ENCODE assay signal across 15 cellular contexts in genomic region chr3:164418426-164418825, GRCh38.
DNase-seq lines count a peak whose midpoint lies in the region; ATAC-seq and TF ChIP-seq lines count a peak whose summit lies in the region.
"Had no signal": no experiment of that assay in that cellular context is flagged by ENCODE, and none has a peak within 500 bp of the region (broad histone marks: within the 10 kb centered on the region; RNA-seq: fewer than 3 reads in every experiment).

No MANE protein-coding gene starts in this region.

- H3K9me2 ChIP-seq in Karpas-422 (replicated peaks; ENCODE audit: insufficient read depth, low read length) (no peaks in the 10 kb centered on the region), OCI-LY7 (ENCODE audit: insufficient read depth, low read length) (no peaks in the 10 kb centered on the region)

- H3K9ac ChIP-seq in mesenchymal stem cell (ENCODE audit: low read length): no peak overlapping the region
- no peak overlapping the region for H3K9ac ChIP-seq in Karpas-422 (ENCODE audit: low read length)

- DNase-seq in DMS53 (lab: John Stamatoyannopoulos, UW) (peak; percentile 97), NCI-H1930 (lab: John Stamatoyannopoulos, UW) (peak; percentile 64 to 65), NCI-H748 (lab: John Stamatoyannopoulos, UW; ENCODE audit: unreplicated experiment) (peak; percentile 98), mesenchymal stem cell (peak; percentile 20), foreskin melanocyte (no peak), Karpas-422 (no peak), foreskin keratinocyte (no peak), OCI-LY7 (ENCODE audit: low spot score) (no peak)
- DNase-seq: activated CD4-positive, alpha-beta T cell treated with anti-CD3 and anti-CD28 coated beads for 36 hours; activated naive CD8-positive, alpha-beta T cell treated with anti-CD3 and anti-CD28 coated beads, Interleukin-2, amount 50 U/mL, for 24 hours; central memory CD4-positive, alpha-beta T cell; NCI-H526 treated with DMSO at 0.1 percent for 48 hours; right lobe of liver; stimulated activated CD4-positive, alpha-beta T cell treated with anti-CD3 and anti-CD28 coated beads, Interleukin-2, amount 100 ng/mL, for 24 hours had no signal

- no peaks in the 10 kb centered on the region for H3K79me2 ChIP-seq in Karpas-422 (ENCODE audit: low read length)
- H3K79me2 ChIP-seq in OCI-LY7 (ENCODE audit: insufficient read depth, low read depth, low read length): no peaks in the 10 kb centered on the region

- H2BK120ac ChIP-seq in mesenchymal stem cell (ENCODE audit: low read depth, low read length): no peak overlapping the region

- H2AFZ ChIP-seq in mesenchymal stem cell (ENCODE audit: low read depth, low read length): no peak overlapping the region
- no peak overlapping the region for H2AFZ ChIP-seq in Karpas-422 (ENCODE audit: low read length)
- H2AFZ ChIP-seq in OCI-LY7 (ENCODE audit: low read length): no peak overlapping the region

- CTCF ChIA-PET in OCI-LY7 (lab: Charles Lee; ENCODE audit: unreplicated experiment): no interaction called here

- H3K27me3 ChIP-seq in mesenchymal stem cell (ENCODE audit: control insufficient read depth in 1 of 2, insufficient read depth in 1 of 2, low read length in 2 of 2): no peaks in the 10 kb centered on the region
- no peaks in the 10 kb centered on the region for H3K27me3 ChIP-seq in Karpas-422 (ENCODE audit: low read length)
- no peaks in the 10 kb centered on the region for H3K27me3 ChIP-seq in foreskin keratinocyte
- H3K27me3 ChIP-seq: right lobe of liver, suprapubic skin had no signal

- H4K8ac ChIP-seq in mesenchymal stem cell (ENCODE audit: low read length): no peak overlapping the region

- H2AK5ac ChIP-seq in mesenchymal stem cell (ENCODE audit: low read length, severe bottlenecking): no peak overlapping the region

- H3K18ac ChIP-seq in mesenchymal stem cell (ENCODE audit: low read depth in 1 of 2, low read length in 2 of 2): no peak overlapping the region

- H3K14ac ChIP-seq in mesenchymal stem cell (ENCODE audit: low read length in 2 of 2): no peak overlapping the region

- H3K79me1 ChIP-seq in mesenchymal stem cell (replicated peaks; ENCODE audit: low read length, poor library complexity, severe bottlenecking): no peaks in the 10 kb centered on the region

- H3K4me1 ChIP-seq in mesenchymal stem cell (ENCODE audit: control insufficient read depth, insufficient read depth, low read depth, low read length): peaks cover 1% of the 10 kb centered on the region
- H3K4me1 ChIP-seq in Karpas-422 (ENCODE audit: low read length): no peaks in the 10 kb centered on the region
- no peaks in the 10 kb centered on the region for H3K4me1 ChIP-seq in foreskin keratinocyte
- no peaks in the 10 kb centered on the region for H3K4me1 ChIP-seq in OCI-LY7 (ENCODE audit: insufficient read depth, low read length, poor library complexity, severe bottlenecking)
- H3K4me1 ChIP-seq: right lobe of liver, suprapubic skin had no signal

- H3K9me3 ChIP-seq in mesenchymal stem cell (ENCODE audit: control insufficient read depth, low read length): no peaks in the 10 kb centered on the region
- peaks cover 14% of the 10 kb centered on the region for H3K9me3 ChIP-seq in Karpas-422 (ENCODE audit: low read length)
- no peaks in the 10 kb centered on the region for H3K9me3 ChIP-seq in OCI-LY7 (ENCODE audit: low read length)
- H3K9me3 ChIP-seq: right lobe of liver, suprapubic skin had no signal

- H3K4ac ChIP-seq in mesenchymal stem cell (ENCODE audit: low read depth in 1 of 2, low read length in 2 of 2): no peak overlapping the region

- WGBS in mesenchymal stem cell: 33% methylated on average over 1 of the region's 1 CpG

- no peak overlapping the region for H3K4me3 ChIP-seq in mesenchymal stem cell (ENCODE audit: insufficient read depth in 1 of 2, low read depth in 1 of 2, low read length in 2 of 2)
- H3K4me3 ChIP-seq in Karpas-422 (ENCODE audit: low read length): no peak overlapping the region
- H3K4me3 ChIP-seq in OCI-LY7 (ENCODE audit: low read depth, low read length, poor library complexity, severe bottlenecking): no peak overlapping the region
- H3K4me3 ChIP-seq: right lobe of liver, suprapubic skin had no signal

- no peak for ATAC-seq in foreskin keratinocyte
- ATAC-seq: activated CD4-positive, alpha-beta T cell treated with anti-CD3 and anti-CD28 coated beads for 36 hours; activated naive CD8-positive, alpha-beta T cell treated with anti-CD3 and anti-CD28 coated beads, Interleukin-2, amount 50 U/mL, for 24 hours; right lobe of liver had no signal

- TF ChIP-seq CTCF in foreskin keratinocyte (conservative IDR thresholded peaks at IDR 0.05) (no peak), OCI-LY7 (conservative IDR thresholded peaks at IDR 0.05; ENCODE audit: low read length) (no peak)

- no peak overlapping the region for H3K27ac ChIP-seq in mesenchymal stem cell (ENCODE audit: low read length, poor library complexity, severe bottlenecking)
- no peak overlapping the region for H3K27ac ChIP-seq in Karpas-422 (ENCODE audit: low read length)
- no peak overlapping the region for H3K27ac ChIP-seq in foreskin keratinocyte
- no peak overlapping the region for H3K27ac ChIP-seq in OCI-LY7 (ENCODE audit: low read depth, low read length, poor library complexity, severe bottlenecking)
- H3K27ac ChIP-seq: right lobe of liver, suprapubic skin had no signal

- BruUV-seq in OCI-LY7 (replicated peaks; lab: Mats Ljungman, UMichigan): no TSS peak

- no peak overlapping the region for H2BK5ac ChIP-seq in mesenchymal stem cell (ENCODE audit: low read depth, low read length, poor library complexity, severe bottlenecking)

- H3K23ac ChIP-seq in mesenchymal stem cell (ENCODE audit: low read length in 2 of 2): no peak overlapping the region

- H3K4me2 ChIP-seq in mesenchymal stem cell (ENCODE audit: low read length, poor library complexity, severe bottlenecking) (no peak overlapping the region), Karpas-422 (ENCODE audit: low read depth, low read length, poor library complexity, severe bottlenecking) (no peak overlapping the region), OCI-LY7 (ENCODE audit: low read length) (no peak overlapping the region)

- POLR2A ChIA-PET in OCI-LY7 (lab: Charles Lee): no interaction called here

- no peak overlapping the region for H2BK15ac ChIP-seq in mesenchymal stem cell (ENCODE audit: low read depth, poor library complexity, severe bottlenecking)

- H2BK12ac ChIP-seq in mesenchymal stem cell (ENCODE audit: low read length in 2 of 2): no peak overlapping the region

- no peaks in the 10 kb centered on the region for H3K36me3 ChIP-seq in mesenchymal stem cell (ENCODE audit: control insufficient read depth in 1 of 2, insufficient read depth in 2 of 2, low read depth in 1 of 2, low read length in 2 of 2)
- H3K36me3 ChIP-seq in Karpas-422 (ENCODE audit: insufficient read depth, low read length): no peaks in the 10 kb centered on the region
- no peaks in the 10 kb centered on the region for H3K36me3 ChIP-seq in OCI-LY7 (ENCODE audit: insufficient read depth, low read length)
- H3K36me3 ChIP-seq: right lobe of liver, suprapubic skin had no signal

- H4K20me1 ChIP-seq in Karpas-422 (ENCODE audit: insufficient read depth, low read depth, low read length) (no peaks in the 10 kb centered on the region), OCI-LY7 (ENCODE audit: insufficient read depth, low read length) (no peaks in the 10 kb centered on the region)

- intact Hi-C loops in OCI-LY7 (cut with micrococcal nuclease; ENCODE audit: unreplicated experiment): no loop called here

- H4K91ac ChIP-seq in mesenchymal stem cell (ENCODE audit: low read length): no peak overlapping the region

Comparison
In these comparisons a context has a peak if more than half of its experiments do, and no peak if none do; other contexts are left out.
1. DNase-seq: peak in DMS53 (single experiment), NCI-H1930 (2 of 2), NCI-H748 (single experiment) and mesenchymal stem cell (single experiment); none in foreskin melanocyte (single experiment), Karpas-422 (single experiment), foreskin keratinocyte (0 of 2) and OCI-LY7 (single experiment).